In the genomic region with DNA sequence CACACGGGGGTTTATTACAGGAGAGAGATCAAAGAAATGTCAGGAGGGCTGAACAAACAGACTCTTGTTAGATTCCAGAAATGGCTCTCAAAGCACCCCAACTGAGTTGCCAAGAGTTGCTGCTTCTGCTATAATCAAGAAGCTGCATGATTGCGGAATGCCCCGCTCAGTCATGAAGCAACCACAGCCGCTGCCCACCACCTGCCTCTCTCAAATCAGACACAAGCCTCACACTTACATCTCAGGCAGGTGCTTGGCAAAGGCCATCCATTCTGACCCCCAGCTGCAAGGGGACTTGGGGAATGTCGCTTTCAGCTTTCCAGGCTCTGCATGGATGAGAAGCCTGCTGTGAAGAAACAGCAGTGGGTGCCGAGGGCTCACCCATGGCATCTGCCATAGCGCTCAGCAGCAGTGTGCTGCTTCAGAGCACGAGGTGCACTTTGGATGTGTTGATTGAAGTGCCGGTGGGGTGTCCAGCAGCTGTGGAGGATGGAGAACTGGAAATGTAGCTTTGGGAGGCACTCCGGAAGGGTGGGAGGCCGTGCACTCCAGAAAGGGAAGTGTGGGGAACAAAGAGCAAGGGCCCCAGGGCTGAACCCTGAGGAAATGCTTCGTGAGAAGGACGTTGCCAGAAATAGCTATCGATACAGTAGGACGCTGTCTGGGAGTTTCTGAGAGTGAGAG, we compare ENCODE assay signal across 11 cellular contexts. TPM values are rescaled to one million over a fixed set of nuclear protein-coding genes. Genes with fewer than 3 reads are reported as not detected.
DNase-seq lines count a peak whose midpoint lies in the region; ATAC-seq and TF ChIP-seq lines count a peak whose summit lies in the region.
"Had no signal": no experiment of that assay in that cellular context is flagged by ENCODE, and none has a peak within 500 bp of the region (broad histone marks: within the 10 kb centered on the region; RNA-seq: fewer than 3 reads in every experiment).

No MANE protein-coding gene starts in this region.

- H3K9me3 ChIP-seq in thyroid gland: no peaks in the 10 kb centered on the region

- intact Hi-C loops in thyroid gland (cut with DNase I): no loop called here

- H3K27me3 ChIP-seq in thyroid gland: no peaks in the 10 kb centered on the region

- TF ChIP-seq CTCF in thyroid gland (IDR thresholded peaks at IDR 0.05): no peak

- 3 to 13% methylated on average over 15 of the region's 15 CpGs for WGBS in thyroid gland, 2 donors

- no peaks in the 10 kb centered on the region for H3K36me3 ChIP-seq in thyroid gland

- H3K4me3 ChIP-seq in thyroid gland (replicated peaks in 1 of 3): no peak overlapping the region

- DNase-seq in activated CD8-positive, alpha-beta memory T cell treated with anti-CD3 and anti-CD28 coated beads for 24 hours: peak; percentile 65
- DNase-seq in activated CD8-positive, alpha-beta memory T cell treated with anti-CD3 and anti-CD28 coated beads, Interleukin-2, amount 50 U/mL, for 48 hours: no peak
- peak; percentile 69 for DNase-seq in SKM-1 (lab: John Stamatoyannopoulos, UW; ENCODE audit: unreplicated experiment)
- DNase-seq in left kidney (ENCODE audit: low read depth, low spot score): peak; percentile 67
- DNase-seq in thyroid gland: peak; percentile 55 to 64
- DNase-seq in NCI-H2196 (lab: John Stamatoyannopoulos, UW; ENCODE audit: unreplicated experiment): no peak

- no peak for TF ChIP-seq POLR2A in thyroid gland (IDR thresholded peaks at IDR 0.05)

- ATAC-seq in HG03565 (IDR thresholded peaks at IDR 0.05; ENCODE audit: unreplicated experiment) (no peak), GM18519 (IDR thresholded peaks at IDR 0.05; ENCODE audit: low FRiP score, unreplicated experiment) (no peak)

- peaks cover 10 to 28% of the 10 kb centered on the region in 2 donors for H3K4me1 ChIP-seq in thyroid gland

- peak overlapping the region in 2 of 3 donors; percentile 66 to 74 for H3K27ac ChIP-seq in thyroid gland
- H3K27ac ChIP-seq: C4-2B had no signal

RNA-seq across cellular contexts. Expression of gene LRRC74A, which starts 37.7 kb away (rescaled TPM):
- total RNA-seq in thyroid gland: not detected
- total RNA-seq: kidney epithelial cell, urinary bladder had no signal

RNA-seq across cellular contexts. Expression of gene ANGEL1, which starts 51.2 kb away (rescaled TPM):
- total RNA-seq in thyroid gland: 10 to 100 TPM; 14.5 to 26.0 (median 18.4) TPM

Comparison
In these comparisons a context has a peak if more than half of its experiments do, and no peak if none do; other contexts are left out.
1. DNase-seq: peak in activated CD8-positive, alpha-beta memory T cell treated with anti-CD3 and anti-CD28 coated beads for 24 hours (single experiment), SKM-1 (single experiment), left kidney (single experiment) and thyroid gland (2 of 2); none in activated CD8-positive, alpha-beta memory T cell treated with anti-CD3 and anti-CD28 coated beads, Interleukin-2, amount 50 U/mL, for 48 hours (single experiment) and NCI-H2196 (single experiment).